In genomic region chr13:107680115-107680514, GRCh38 we compare ENCODE assay signal across 19 cellular contexts.
DNase-seq lines count a peak whose midpoint lies in the region; ATAC-seq and TF ChIP-seq lines count a peak whose summit lies in the region.
"Had no signal": no experiment of that assay in that cellular context is flagged by ENCODE, and none has a peak within 500 bp of the region (broad histone marks: within the 10 kb centered on the region; RNA-seq: fewer than 3 reads in every experiment).

No MANE protein-coding gene starts in this region.

- H3K36me3 ChIP-seq in breast epithelium = no peaks in the 10 kb centered on the region
- H3K36me3 ChIP-seq: right atrium auricular region, uterus had no signal

- POLR2A ChIA-PET in MCF 10A (lab: Yijun Ruan, JAX) = interaction anchor here (0.6 kb wide), 1 partner anchor 492 kb away, joined by 3 read pairs; no protein-coding TSS in a partner anchor

- TF ChIP-seq CTCF in MCF 10A (IDR thresholded peaks at IDR 0.05; ENCODE audit: unreplicated experiment) (no peak), breast epithelium (IDR thresholded peaks at IDR 0.05) (no peak)

- TF ChIP-seq POLR2A in breast epithelium (IDR thresholded peaks at IDR 0.05) = no peak

- intact Hi-C loops in MCF 10A (cut with micrococcal nuclease) (no loop called here), breast epithelium (cut with DNase I; ENCODE audit: low total_unique reads) (no loop called here), sciatic nerve (cut with DNase I) (no loop called here)

- H3K27ac ChIP-seq in breast epithelium = no peak overlapping the region
- H3K27ac ChIP-seq: body of pancreas, right atrium auricular region, RWPE1, uterus had no signal

- no peak overlapping the region for H3K4me3 Mint-ChIP-seq in MCF 10A (ENCODE audit: unreplicated experiment)
- H3K4me3 Mint-ChIP-seq: activated CD4-positive, alpha-beta memory T cell treated with anti-CD3 and anti-CD28 coated beads, Interleukin-2, amount 10 ng/mL, durations not matched to agents 7 days and 5 days; naive thymus-derived CD8-positive, alpha-beta T cell; stimulated activated naive B cell treated with anti-CD40 and anti-IgM and Interleukin-4, amounts not matched to agents 10 μg/mL and 1 μg/mL and 100 μg/mL, for 72 hours had no signal

- H3K27ac Mint-ChIP-seq in MCF 10A (ENCODE audit: low read depth, unreplicated experiment) = no peak overlapping the region
- H3K27ac Mint-ChIP-seq: activated CD4-positive, alpha-beta memory T cell treated with anti-CD3 and anti-CD28 coated beads, Interleukin-2, amount 10 ng/mL, durations not matched to agents 7 days and 5 days; naive thymus-derived CD8-positive, alpha-beta T cell; stimulated activated naive B cell treated with anti-CD40 and anti-IgM and Interleukin-4, amounts not matched to agents 10 μg/mL and 1 μg/mL and 100 μg/mL, for 72 hours had no signal

- H3K27me3 Mint-ChIP-seq in MCF 10A (ENCODE audit: insufficient read depth, unreplicated experiment) = no peaks in the 10 kb centered on the region
- H3K27me3 Mint-ChIP-seq: activated CD4-positive, alpha-beta memory T cell treated with anti-CD3 and anti-CD28 coated beads, Interleukin-2, amount 10 ng/mL, durations not matched to agents 7 days and 5 days; stimulated activated naive B cell treated with anti-CD40 and anti-IgM and Interleukin-4, amounts not matched to agents 10 μg/mL and 1 μg/mL and 100 μg/mL, for 72 hours had no signal

- CTCF ChIA-PET in MCF 10A (lab: Yijun Ruan, JAX) = interaction anchor here (0.6 to 1.3 kb wide), 5 partner anchors 11 to 470 kb away, joined by 3 to 6 read pairs (median 3); no protein-coding TSS in a partner anchor

- no peaks in the 10 kb centered on the region for H3K4me1 ChIP-seq in breast epithelium
- H3K4me1 ChIP-seq: body of pancreas, right atrium auricular region, uterus had no signal

- DNase-seq in MCF 10A (ENCODE audit: unreplicated experiment) (peak; percentile 27), breast epithelium (ENCODE audit: low spot score in 2 of 2) (no peak), NCI-H510A treated with DMSO at 0.1 percent for 48 hours (lab: John Stamatoyannopoulos, UW) (peak; percentile 58), cerebellum (ENCODE audit: low spot score) (peak; percentile 10), sciatic nerve (ENCODE audit: low spot score) (no peak), MV-4-11 (lab: John Stamatoyannopoulos, UW) (no peak), NOMO-1 treated with dmso at 0.1 percent for 144 hours (lab: John Stamatoyannopoulos, UW; ENCODE audit: unreplicated experiment) (no peak)
- DNase-seq: activated CD4-positive, alpha-beta memory T cell treated with anti-CD3 and anti-CD28 coated beads, Interleukin-2, amount 10 ng/mL, durations not matched to agents 7 days and 5 days; activated effector memory CD4-positive, alpha-beta T cell treated with anti-CD3 and anti-CD28 coated beads, Interleukin-2, amount 50 U/mL, for 16 hours; body of pancreas; left colon; naive thymus-derived CD8-positive, alpha-beta T cell; stimulated activated naive B cell treated with anti-CD40 and anti-IgM and Interleukin-4, amounts not matched to agents 10 μg/mL and 1 μg/mL and 100 μg/mL, for 72 hours; T-helper 2 cell; uterus had no signal

- H3K27me3 ChIP-seq in breast epithelium = no peaks in the 10 kb centered on the region
- H3K27me3 ChIP-seq: body of pancreas, right atrium auricular region, uterus had no signal

- BruUV-seq in MCF 10A (replicated peaks; lab: Mats Ljungman, UMichigan) = no TSS peak

- ATAC-seq in sciatic nerve (peak; percentile 33), GM19324 (IDR thresholded peaks at IDR 0.05; ENCODE audit: low FRiP score, unreplicated experiment) (no peak)
- ATAC-seq: body of pancreas; K562; left colon; naive thymus-derived CD8-positive, alpha-beta T cell; stimulated activated naive B cell treated with anti-CD40 and anti-IgM and Interleukin-4, amounts not matched to agents 10 μg/mL and 1 μg/mL and 100 μg/mL, for 72 hours had no signal

- no peaks in the 10 kb centered on the region for H3K9me3 ChIP-seq in breast epithelium
- H3K9me3 ChIP-seq: body of pancreas, right atrium auricular region, uterus had no signal

- H3K36me3 Mint-ChIP-seq in MCF 10A (ENCODE audit: insufficient read depth, unreplicated experiment) = no peaks in the 10 kb centered on the region
- H3K36me3 Mint-ChIP-seq: naive thymus-derived CD8-positive, alpha-beta T cell; stimulated activated naive B cell treated with anti-CD40 and anti-IgM and Interleukin-4, amounts not matched to agents 10 μg/mL and 1 μg/mL and 100 μg/mL, for 72 hours had no signal

- H3K4me1 Mint-ChIP-seq in MCF 10A (ENCODE audit: insufficient read depth, unreplicated experiment) = no peaks in the 10 kb centered on the region
- H3K4me1 Mint-ChIP-seq: activated CD4-positive, alpha-beta memory T cell treated with anti-CD3 and anti-CD28 coated beads, Interleukin-2, amount 10 ng/mL, durations not matched to agents 7 days and 5 days; stimulated activated naive B cell treated with anti-CD40 and anti-IgM and Interleukin-4, amounts not matched to agents 10 μg/mL and 1 μg/mL and 100 μg/mL, for 72 hours had no signal

- peaks cover 15% of the 10 kb centered on the region for H3K9me3 Mint-ChIP-seq in MCF 10A (ENCODE audit: unreplicated experiment)

- H3K4me3 ChIP-seq in breast epithelium = no peak overlapping the region
- H3K4me3 ChIP-seq: body of pancreas, K562, right atrium auricular region, uterus had no signal

Comparison
In these comparisons a context has a peak if more than half of its experiments do, and no peak if none do; other contexts are left out.
1. DNase-seq: peak in MCF 10A (single experiment), NCI-H510A treated with DMSO at 0.1 percent for 48 hours (single experiment) and cerebellum (single experiment); none in breast epithelium (0 of 2), sciatic nerve (single experiment), MV-4-11 (single experiment) and NOMO-1 treated with dmso at 0.1 percent for 144 hours (single experiment).